Comparison of ENCODE assay signal across 9 cellular contexts in genomic region chr16:11296706-11297491, GRCh38. TPM values are rescaled to one million over a fixed set of nuclear protein-coding genes. Genes with fewer than 3 reads are reported as not detected.
A peak's percentile ranks its signal among the peaks of the same experiment; 100 is the strongest.
DNase-seq lines count a peak whose midpoint lies in the region; ATAC-seq and TF ChIP-seq lines count a peak whose summit lies in the region.
"Had no signal": no experiment of that assay in that cellular context is flagged by ENCODE, and none has a peak within 500 bp of the region (broad histone marks: within the 10 kb centered on the region; RNA-seq: fewer than 3 reads in every experiment).

No MANE protein-coding gene starts in this region.

- H3K27me3 ChIP-seq in CD4-positive, alpha-beta memory T cell (ENCODE audit: insufficient read depth, low read length), result no peaks in the 10 kb centered on the region
- H3K27me3 ChIP-seq in lung (ENCODE audit: control insufficient read depth, insufficient read depth), result no peaks in the 10 kb centered on the region

- 44 to 50% methylated on average over 10 of the region's 10 CpGs for WGBS in lung, 2 donors

- in situ Hi-C loops in ACHN (cut with HindIII; ENCODE audit: low pct_ligation_motif_present, low pct_unique_long_range_greater_than_20kb, low sequenced_read_pairs), result no loop called here

- peaks cover 12 to 16% (median 13%) of the 10 kb centered on the region in 4 donors for H3K4me1 Mint-ChIP-seq in CD4-positive, alpha-beta memory T cell
- H3K4me1 Mint-ChIP-seq in HFFc6 (ENCODE audit: low read depth) (peaks cover 17% of the 10 kb centered on the region), nephron progenitor cell (peaks cover 38% of the 10 kb centered on the region)
- H3K4me1 Mint-ChIP-seq in activated CD8-positive, alpha-beta T cell treated with anti-CD3 and anti-CD28 coated beads, Interleukin-2, amount 10 ng/mL, durations not matched to agents 7 days and 5 days (ENCODE audit: low read depth), result peaks cover 64% of the 10 kb centered on the region

- TF ChIP-seq CTCF in HFFc6 (IDR thresholded peaks at IDR 0.05) (no peak), lung (IDR thresholded peaks at IDR 0.05; ENCODE audit: control extremely low read depth, extremely low read depth) (no peak), nephron progenitor cell (IDR thresholded peaks at IDR 0.05) (no peak)

- no peaks in the 10 kb centered on the region for H3K9me3 Mint-ChIP-seq in CD4-positive, alpha-beta memory T cell
- H3K9me3 Mint-ChIP-seq in HFFc6 (no peaks in the 10 kb centered on the region), nephron progenitor cell (no peaks in the 10 kb centered on the region)
- no peaks in the 10 kb centered on the region for H3K9me3 Mint-ChIP-seq in activated CD8-positive, alpha-beta T cell treated with anti-CD3 and anti-CD28 coated beads, Interleukin-2, amount 10 ng/mL, durations not matched to agents 7 days and 5 days (ENCODE audit: insufficient read depth)

- H3K27ac ChIP-seq in CD4-positive, alpha-beta memory T cell (ENCODE audit: low read depth, low read length), result no peak overlapping the region
- H3K27ac ChIP-seq in lung (ENCODE audit: low read depth in 1 of 2, low read length in 1 of 2), result peak overlapping the region in 1 of 2 donors; percentile 30

- no peaks in the 10 kb centered on the region for H3K36me3 ChIP-seq in CD4-positive, alpha-beta memory T cell (ENCODE audit: insufficient read depth, low read length)
- H3K36me3 ChIP-seq in lung (ENCODE audit: control insufficient read depth in 2 of 2, insufficient read depth in 2 of 2, low read length in 2 of 2), result no peaks in the 10 kb centered on the region

- H3K4me3 Mint-ChIP-seq in CD4-positive, alpha-beta memory T cell, result peak overlapping the region; percentile 68 to 86 (median 78)
- peak overlapping the region; percentile 77 for H3K4me3 Mint-ChIP-seq in HFFc6
- H3K4me3 Mint-ChIP-seq in activated CD8-positive, alpha-beta T cell treated with anti-CD3 and anti-CD28 coated beads, Interleukin-2, amount 10 ng/mL, durations not matched to agents 7 days and 5 days, result peak overlapping the region; percentile 60
- H3K4me3 Mint-ChIP-seq in nephron progenitor cell, result no peak overlapping the region

- POLR2A ChIA-PET in CD4-positive, alpha-beta memory T cell (lab: Charles Lee; ENCODE audit: partially characterized antibody), result interaction anchor here (0.6 to 2.5 kb wide), 9 partner anchors 15 to 446 kb away, joined by 3 to 23 read pairs (median 3); partner anchors contain the start of genes SOCS1 and TXNDC11
- POLR2A ChIA-PET in activated CD8-positive, alpha-beta T cell treated with anti-CD3 and anti-CD28 coated beads, Interleukin-2, amount 10 ng/mL, durations not matched to agents 7 days and 5 days (lab: Charles Lee), result interaction anchor here (1.1 to 2.8 kb wide), 5 partner anchors 15 to 52 kb away, joined by 3 to 22 read pairs (median 7); partner anchors contain the start of gene SOCS1

- peak overlapping the region in 1 of 2 donors; percentile 29 for H3K4me3 ChIP-seq in CD4-positive, alpha-beta memory T cell (ENCODE audit: low read length in 2 of 2)
- no peak overlapping the region for H3K4me3 ChIP-seq in lung

- H3K27me3 Mint-ChIP-seq in CD4-positive, alpha-beta memory T cell, result peaks cover 0 to 2% of the 10 kb centered on the region in 2 donors
- peaks cover 4% of the 10 kb centered on the region; the same call in 1 of the 2 replicates for H3K27me3 Mint-ChIP-seq in HFFc6 (ENCODE audit: insufficient read depth)
- H3K27me3 Mint-ChIP-seq in activated CD8-positive, alpha-beta T cell treated with anti-CD3 and anti-CD28 coated beads, Interleukin-2, amount 10 ng/mL, durations not matched to agents 7 days and 5 days (ENCODE audit: low read depth), result peaks cover 3% of the 10 kb centered on the region
- H3K27me3 Mint-ChIP-seq in nephron progenitor cell (ENCODE audit: low read depth, poor library complexity), result peaks cover 17% of the 10 kb centered on the region

- no peaks in the 10 kb centered on the region for H3K36me3 Mint-ChIP-seq in CD4-positive, alpha-beta memory T cell
- H3K36me3 Mint-ChIP-seq in HFFc6 (ENCODE audit: low read depth) (no peaks in the 10 kb centered on the region), nephron progenitor cell (ENCODE audit: low read depth) (no peaks in the 10 kb centered on the region)
- no peaks in the 10 kb centered on the region for H3K36me3 Mint-ChIP-seq in activated CD8-positive, alpha-beta T cell treated with anti-CD3 and anti-CD28 coated beads, Interleukin-2, amount 10 ng/mL, durations not matched to agents 7 days and 5 days (ENCODE audit: low read depth)

- H3K27ac Mint-ChIP-seq in CD4-positive, alpha-beta memory T cell, result peak overlapping the region in 3 of 7 donors; percentile 53 to 74 (median 65)
- H3K27ac Mint-ChIP-seq in HFFc6, result no peak overlapping the region
- H3K27ac Mint-ChIP-seq in activated CD8-positive, alpha-beta T cell treated with anti-CD3 and anti-CD28 coated beads, Interleukin-2, amount 10 ng/mL, durations not matched to agents 7 days and 5 days, result peak overlapping the region; percentile 78
- H3K27ac Mint-ChIP-seq in nephron progenitor cell, result no peak overlapping the region

- DNase-seq in CD4-positive, alpha-beta memory T cell, result no peak
- DNase-seq in HFFc6 (no peak), lung (ENCODE audit: low spot score) (no peak), ACHN (no peak), NCI-H2081 (lab: John Stamatoyannopoulos, UW) (no peak), HuH-7.5 (ENCODE audit: low spot score) (no peak), nephron progenitor cell (no peak)
- DNase-seq in activated CD8-positive, alpha-beta T cell treated with anti-CD3 and anti-CD28 coated beads, Interleukin-2, amount 10 ng/mL, durations not matched to agents 7 days and 5 days, result peak; percentile 32

- H3K4me1 ChIP-seq in CD4-positive, alpha-beta memory T cell (ENCODE audit: insufficient read depth, low read length), result peaks cover 16% of the 10 kb centered on the region
- peaks cover 3 to 6% of the 10 kb centered on the region in 2 donors for H3K4me1 ChIP-seq in lung (ENCODE audit: control insufficient read depth in 2 of 2, insufficient read depth in 2 of 2, low read length in 2 of 2)

- intact Hi-C loops in CD4-positive, alpha-beta memory T cell (cut with micrococcal nuclease), result loop anchor here (1.0 to 5.0 kb wide), 3 partner anchors 40 to 332 kb away; partner anchors contain the start of gene SOCS1

- CTCF ChIA-PET in CD4-positive, alpha-beta memory T cell (lab: Charles Lee; ENCODE audit: partially characterized antibody), result interaction anchor here (0.8 to 4.0 kb wide), 21 partner anchors 8 to 348 kb away, joined by 3 to 40 read pairs (median 5); partner anchors contain the start of gene SOCS1
- CTCF ChIA-PET in activated CD8-positive, alpha-beta T cell treated with anti-CD3 and anti-CD28 coated beads, Interleukin-2, amount 10 ng/mL, durations not matched to agents 7 days and 5 days (lab: Charles Lee), result interaction anchor here (0.7 to 2.8 kb wide), 19 partner anchors 10 to 333 kb away, joined by 3 to 22 read pairs (median 3); partner anchors contain the start of gene SOCS1

- H3K9me3 ChIP-seq in CD4-positive, alpha-beta memory T cell (ENCODE audit: control insufficient read depth in 1 of 2, low read length in 2 of 2), result no peaks in the 10 kb centered on the region
- no peaks in the 10 kb centered on the region for H3K9me3 ChIP-seq in lung (ENCODE audit: control insufficient read depth in 2 of 2, insufficient read depth in 1 of 2, low read length in 1 of 2)

- peak; percentile 23 for ATAC-seq in activated CD8-positive, alpha-beta T cell treated with anti-CD3 and anti-CD28 coated beads, Interleukin-2, amount 10 ng/mL, durations not matched to agents 7 days and 5 days
- ATAC-seq in lung (ENCODE audit: insufficient read depth, low FRiP score), result peak; percentile 29

RNA-seq across cellular contexts. Expression of gene PRM1, which starts 15.8 kb away (rescaled TPM):
- total RNA-seq in CD4-positive, alpha-beta memory T cell, result not detected
- polyA plus RNA-seq in CD4-positive, alpha-beta memory T cell, result not detected
- total RNA-seq in HFFc6 (2021; fragmentation: NEBNext Ultra II Directional; extraction: Animal tissue kit (Norgen Biotek cat#: 25700)), result not detected
- not detected for total RNA-seq in activated CD8-positive, alpha-beta T cell treated with anti-CD3 and anti-CD28 coated beads, Interleukin-2, amount 10 ng/mL, durations not matched to agents 7 days and 5 days
- total RNA-seq in lung, result not detected
- not detected for polyA plus RNA-seq in lung
- total RNA-seq: urinary bladder had no signal
- polyA plus RNA-seq: urinary bladder had no signal

RNA-seq across cellular contexts. Expression of gene PRM2, which starts 20.6 kb away (rescaled TPM):
- not detected for total RNA-seq in CD4-positive, alpha-beta memory T cell
- polyA plus RNA-seq in CD4-positive, alpha-beta memory T cell, result not detected
- not detected for total RNA-seq in HFFc6 (2021; fragmentation: NEBNext Ultra II Directional; extraction: Animal tissue kit (Norgen Biotek cat#: 25700))
- total RNA-seq in activated CD8-positive, alpha-beta T cell treated with anti-CD3 and anti-CD28 coated beads, Interleukin-2, amount 10 ng/mL, durations not matched to agents 7 days and 5 days, result not detected
- total RNA-seq in lung, result not detected
- polyA plus RNA-seq in lung, result not detected
- total RNA-seq: urinary bladder had no signal
- polyA plus RNA-seq: urinary bladder had no signal

RNA-seq across cellular contexts. Expression of gene PRM3, which starts 23.5 kb away (rescaled TPM):
- not detected for total RNA-seq in CD4-positive, alpha-beta memory T cell
- not detected for polyA plus RNA-seq in CD4-positive, alpha-beta memory T cell
- not detected for total RNA-seq in HFFc6 (2021; fragmentation: NEBNext Ultra II Directional; extraction: Animal tissue kit (Norgen Biotek cat#: 25700))
- not detected for total RNA-seq in activated CD8-positive, alpha-beta T cell treated with anti-CD3 and anti-CD28 coated beads, Interleukin-2, amount 10 ng/mL, durations not matched to agents 7 days and 5 days
- total RNA-seq in lung, result not detected
- polyA plus RNA-seq in lung, result not detected
- total RNA-seq: urinary bladder had no signal
- polyA plus RNA-seq: urinary bladder had no signal

RNA-seq across cellular contexts. Expression of gene TNP2, which starts 27.8 kb away (rescaled TPM):
- not detected for total RNA-seq in CD4-positive, alpha-beta memory T cell
- polyA plus RNA-seq in CD4-positive, alpha-beta memory T cell, result not detected
- not detected for total RNA-seq in HFFc6 (2021; fragmentation: NEBNext Ultra II Directional; extraction: Animal tissue kit (Norgen Biotek cat#: 25700))
- not detected for total RNA-seq in activated CD8-positive, alpha-beta T cell treated with anti-CD3 and anti-CD28 coated beads, Interleukin-2, amount 10 ng/mL, durations not matched to agents 7 days and 5 days
- total RNA-seq in lung, result not detected
- not detected for polyA plus RNA-seq in lung
- total RNA-seq: urinary bladder had no signal
- polyA plus RNA-seq: urinary bladder had no signal

RNA-seq across cellular contexts. Expression of gene SOCS1, which starts 40.9 kb away (rescaled TPM):
- total RNA-seq in CD4-positive, alpha-beta memory T cell, result 10 to 100 TPM; 14.7 to 16.7 TPM
- polyA plus RNA-seq in CD4-positive, alpha-beta memory T cell, result 10 to 100 TPM; 17.6 to 37.8 TPM
- total RNA-seq in HFFc6 (2021; fragmentation: NEBNext Ultra II Directional; extraction: Animal tissue kit (Norgen Biotek cat#: 25700)), result 1 to 10 TPM; 3.8 to 6.7 (median 5.9) TPM
- total RNA-seq in activated CD8-positive, alpha-beta T cell treated with anti-CD3 and anti-CD28 coated beads, Interleukin-2, amount 10 ng/mL, durations not matched to agents 7 days and 5 days, result 100 to 1,000 TPM; 170 to 174 TPM
- total RNA-seq in lung, result 10 to 100 TPM; 16.7 to 30.5 TPM
- polyA plus RNA-seq in lung, result 10 to 100 TPM; 13.8 to 39.7 TPM
